Comparison of ENCODE assay signal across 7 cellular contexts in genomic region chr18:53796042-53796729, GRCh38.
DNase-seq lines count a peak whose midpoint lies in the region; ATAC-seq, FAIRE-seq and TF ChIP-seq lines count a peak whose summit lies in the region.

No MANE protein-coding gene starts in this region.

- H3K36me3 ChIP-seq in adrenal gland (replicated peaks in 1 of 2) (no peaks in the 10 kb centered on the region), pancreas (no peaks in the 10 kb centered on the region)

- TF ChIP-seq CTCF in adrenal gland (IDR thresholded peaks at IDR 0.05), result no peak
- TF ChIP-seq CTCF in pancreas (IDR thresholded peaks at IDR 0.05), result no peak

- DNase-seq in adrenal gland (peak in 4 of 7 donors; percentile 10 to 33 (median 17)), pancreas (no peak), DMS153 treated with DMSO at 0.1 percent for 48 hours (lab: John Stamatoyannopoulos, UW; ENCODE audit: unreplicated experiment) (no peak), anterior cingulate cortex (lab: John Stamatoyannopoulos, UW) (no peak)
- no peak for DNase-seq in NK-92 treated with Interleukin-12 subunit alpha and Interleukin-12 subunit beta, amount 100 ng/mL, for 24 hours (lab: John Stamatoyannopoulos, UW)

- FAIRE-seq in pancreas (lab: Jason Lieb, UNC), result no peak

- H3K27me3 ChIP-seq in adrenal gland (no peaks in the 10 kb centered on the region), pancreas (no peaks in the 10 kb centered on the region)

- H3K27ac ChIP-seq in adrenal gland (no peak overlapping the region), pancreas (no peak overlapping the region)

- H3K4me3 ChIP-seq in adrenal gland, result no peak overlapping the region
- no peak overlapping the region for H3K4me3 ChIP-seq in pancreas

- 79 to 88% (median 84%) methylated on average over 1 of the region's 1 CpG for WGBS in adrenal gland, 4 donors
- 58 to 74% methylated on average over 1 of the region's 1 CpG for WGBS in pancreas, 2 donors

- H3K9me3 ChIP-seq in adrenal gland (replicated peaks in 1 of 3), result no peaks in the 10 kb centered on the region
- H3K9me3 ChIP-seq in pancreas, result no peaks in the 10 kb centered on the region

- no peaks in the 10 kb centered on the region for H3K4me1 ChIP-seq in adrenal gland (replicated peaks in 1 of 2)
- no peaks in the 10 kb centered on the region for H3K4me1 ChIP-seq in pancreas

- ATAC-seq in GM18873 (IDR thresholded peaks at IDR 0.05; ENCODE audit: low FRiP score, unreplicated experiment), result peak; percentile 76
- peak; percentile 80 for ATAC-seq in HG03045 (IDR thresholded peaks at IDR 0.05; ENCODE audit: unreplicated experiment)
- peak in 3 of 4 donors; percentile 34 to 69 (median 54) for ATAC-seq in pancreas

- no peak for TF ChIP-seq POLR2A in adrenal gland (IDR thresholded peaks at IDR 0.05)

- intact Hi-C loops in adrenal gland (cut with DNase I) (no loop called here), pancreas (cut with DNase I) (no loop called here)

Comparison
In these comparisons a context has a peak if more than half of its experiments do, and no peak if none do; other contexts are left out.
1. DNase-seq: peak in adrenal gland (4 of 7); none in pancreas (0 of 6), DMS153 treated with DMSO at 0.1 percent for 48 hours (single experiment), anterior cingulate cortex (0 of 58) and NK-92 treated with Interleukin-12 subunit alpha and Interleukin-12 subunit beta, amount 100 ng/mL, for 24 hours (single experiment).
2. Peak in every context shown above with its lines, with median percentiles within 50 percentile points of each other: ATAC-seq.